2 cellular contexts compared by ENCODE assay signal in genomic region chr2:195307751-195308150, GRCh38.
TF ChIP-seq lines count a peak whose summit lies in the region.

No MANE protein-coding gene starts in this region.

TF ChIP-seq in A549, 52 proteins besides CTCF, POLR2A, EP300 and RAD21 (continued from another document):
- TF ChIP-seq BCL3 (IDR thresholded peaks at IDR 0.05) (0 out of 3 replicates have a peak, but pooled peaks have one; percentile 52), SMC3 (IDR thresholded peaks at IDR 0.05) (0 out of 3 replicates have a peak, but pooled peaks have one; percentile 7), JUN (IDR thresholded peaks at IDR 0.05) (peak in 1 of 2 experiments; percentile 43; a peak in 1 of 5 replicates)

TF ChIP-seq in WTC11, 78 proteins besides CTCF, POLR2A, EP300 and RAD21 (continued from another document):
- TF ChIP-seq E2F5 (CRISPR knock-in tag; IDR thresholded peaks at IDR 0.05) (no peak), MLX (CRISPR knock-in tag; IDR thresholded peaks at IDR 0.05) (no peak), TEAD1 (CRISPR knock-in tag; IDR thresholded peaks at IDR 0.05) (no peak), ZMAT4 (CRISPR knock-in tag; IDR thresholded peaks at IDR 0.05) (no peak), NR3C1 (CRISPR knock-in tag; conservative IDR thresholded peaks at IDR 0.05; ENCODE audit: low read depth) (no peak), NR2C2 (CRISPR knock-in tag; IDR thresholded peaks at IDR 0.05) (no peak), NFYB (CRISPR knock-in tag; conservative IDR thresholded peaks at IDR 0.05; ENCODE audit: low read depth) (no peak), ELF4 (CRISPR knock-in tag; IDR thresholded peaks at IDR 0.05; ENCODE audit: low read depth) (no peak), PREB (CRISPR knock-in tag; IDR thresholded peaks at IDR 0.05; ENCODE audit: borderline replicate concordance) (no peak), NFATC4 (CRISPR knock-in tag; IDR thresholded peaks at IDR 0.05) (no peak), CBFB (CRISPR knock-in tag; IDR thresholded peaks at IDR 0.05; ENCODE audit: low read depth) (no peak), GABPB1 (CRISPR knock-in tag; IDR thresholded peaks at IDR 0.05) (no peak), NFE2L1 (CRISPR knock-in tag; IDR thresholded peaks at IDR 0.05) (no peak), TP53 (CRISPR knock-in tag; IDR thresholded peaks at IDR 0.05) (no peak), TCF7 (CRISPR knock-in tag; IDR thresholded peaks at IDR 0.05; ENCODE audit: low read depth) (no peak)
